Comparison of ENCODE assay signal across 1 cellular context in the genomic region with DNA sequence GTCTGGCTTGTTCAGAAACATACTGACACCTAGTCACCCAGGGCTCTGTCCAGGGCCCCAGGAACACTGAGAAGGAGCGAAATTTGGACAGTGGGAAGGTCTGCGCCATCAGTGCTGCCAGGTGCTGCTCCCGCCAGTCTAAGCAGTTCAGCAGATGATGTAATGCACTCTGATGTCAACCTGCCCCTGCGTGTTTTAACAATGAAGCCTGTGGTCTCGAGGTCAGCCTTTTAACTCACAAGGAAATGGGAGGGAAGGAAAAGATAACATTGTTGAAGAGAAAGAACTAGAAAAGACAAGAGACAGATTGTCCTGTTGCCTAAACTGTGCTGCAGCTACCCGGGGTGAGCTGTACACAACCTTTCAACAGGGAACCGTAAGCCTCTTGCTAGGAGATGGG.
TF ChIP-seq lines count a peak whose summit lies in the region.

No MANE protein-coding gene starts in this region.

TF ChIP-seq in SK-N-SH treated with all-trans-retinoic acid at 6 μM for 48 hours, 23 proteins besides CTCF, POLR2A, EP300 and RAD21 (continued from another document):
- TF ChIP-seq, protein P1, sequence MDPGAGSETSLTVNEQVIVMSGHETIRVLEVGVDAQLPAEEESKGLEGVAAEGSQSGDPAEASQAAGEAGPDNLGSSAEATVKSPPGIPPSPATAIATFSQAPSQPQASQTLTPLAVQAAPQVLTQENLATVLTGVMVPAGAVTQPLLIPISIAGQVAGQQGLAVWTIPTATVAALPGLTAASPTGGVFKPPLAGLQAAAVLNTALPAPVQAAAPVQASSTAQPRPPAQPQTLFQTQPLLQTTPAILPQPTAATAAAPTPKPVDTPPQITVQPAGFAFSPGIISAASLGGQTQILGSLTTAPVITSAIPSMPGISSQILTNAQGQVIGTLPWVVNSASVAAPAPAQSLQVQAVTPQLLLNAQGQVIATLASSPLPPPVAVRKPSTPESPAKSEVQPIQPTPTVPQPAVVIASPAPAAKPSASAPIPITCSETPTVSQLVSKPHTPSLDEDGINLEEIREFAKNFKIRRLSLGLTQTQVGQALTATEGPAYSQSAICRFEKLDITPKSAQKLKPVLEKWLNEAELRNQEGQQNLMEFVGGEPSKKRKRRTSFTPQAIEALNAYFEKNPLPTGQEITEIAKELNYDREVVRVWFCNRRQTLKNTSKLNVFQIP (CRISPR knock-in tag; IDR thresholded peaks at IDR 0.05; ENCODE audit: borderline replicate concordance, low read depth) = no peak
- TF ChIP-seq ZC3H10 (CRISPR knock-in tag; IDR thresholded peaks at IDR 0.05) = no peak
- TF ChIP-seq, protein P2, sequence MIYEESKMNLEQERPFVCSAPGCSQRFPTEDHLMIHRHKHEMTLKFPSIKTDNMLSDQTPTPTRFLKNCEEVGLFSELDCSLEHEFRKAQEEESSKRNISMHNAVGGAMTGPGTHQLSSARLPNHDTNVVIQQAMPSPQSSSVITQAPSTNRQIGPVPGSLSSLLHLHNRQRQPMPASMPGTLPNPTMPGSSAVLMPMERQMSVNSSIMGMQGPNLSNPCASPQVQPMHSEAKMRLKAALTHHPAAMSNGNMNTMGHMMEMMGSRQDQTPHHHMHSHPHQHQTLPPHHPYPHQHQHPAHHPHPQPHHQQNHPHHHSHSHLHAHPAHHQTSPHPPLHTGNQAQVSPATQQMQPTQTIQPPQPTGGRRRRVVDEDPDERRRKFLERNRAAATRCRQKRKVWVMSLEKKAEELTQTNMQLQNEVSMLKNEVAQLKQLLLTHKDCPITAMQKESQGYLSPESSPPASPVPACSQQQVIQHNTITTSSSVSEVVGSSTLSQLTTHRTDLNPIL (CRISPR knock-in tag; IDR thresholded peaks at IDR 0.05; ENCODE audit: low read depth) = no peak
- TF ChIP-seq ZNF565 (CRISPR knock-in tag; conservative IDR thresholded peaks at IDR 0.05; ENCODE audit: low read depth) = no peak
- TF ChIP-seq ZFP3 (CRISPR knock-in tag; IDR thresholded peaks at IDR 0.05) = no peak
- no peak for TF ChIP-seq TCF4 (CRISPR knock-in tag; IDR thresholded peaks at IDR 0.05; ENCODE audit: borderline replicate concordance)
